In the genomic region with DNA sequence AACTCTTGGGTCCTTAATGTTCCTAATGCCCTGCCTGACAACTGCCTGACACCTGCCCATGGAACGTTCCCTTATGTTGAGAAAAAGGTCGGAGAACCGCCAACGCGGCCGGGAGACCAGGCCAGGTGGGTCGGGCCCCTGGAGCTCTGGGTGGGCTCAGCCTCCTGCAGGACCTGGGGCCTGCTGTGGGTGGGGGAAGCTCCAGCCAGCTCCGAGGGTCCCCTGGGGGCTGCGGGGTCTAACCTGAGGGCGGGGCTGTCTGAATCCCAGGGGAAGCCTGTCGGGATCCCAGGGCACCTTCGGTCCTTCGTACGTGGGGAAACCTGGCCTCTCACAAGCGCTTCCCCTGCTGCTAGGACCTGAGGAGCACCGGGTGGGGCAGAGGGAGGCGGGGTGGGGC, we compare ENCODE assay signal across 15 cellular contexts.
"Had no signal": no experiment of that assay in that cellular context is flagged by ENCODE, and none has a peak within 500 bp of the region (broad histone marks: within the 10 kb centered on the region; RNA-seq: fewer than 3 reads in every experiment).

No MANE protein-coding gene starts in this region.

- DNase-seq: effector memory CD8-positive, alpha-beta T cell; foreskin fibroblast; natural killer cell; occipital lobe; stimulated activated CD4-positive, alpha-beta T cell treated with anti-CD3 and anti-CD28 coated beads, Interleukin-4, amount 100 ng/mL, for 1 hour; stimulated activated CD8-positive, alpha-beta memory T cell treated with anti-CD3 and anti-CD28 coated beads, Interleukin-4, amount 100 ng/mL, for 48 hours had no signal

- H3K9me3 ChIP-seq: esophagus muscularis mucosa, gastroesophageal sphincter, psoas muscle had no signal

- H3K4me3 ChIP-seq: cardiac muscle cell, esophagus muscularis mucosa, gastroesophageal sphincter, hepatocyte, psoas muscle, tibial nerve had no signal

- H3K4me1 ChIP-seq: parathyroid adenoma, psoas muscle had no signal

- H3K36me3 ChIP-seq: cardiac muscle cell, esophagus muscularis mucosa, gastroesophageal sphincter, tibial nerve had no signal

- H3K27me3 ChIP-seq: cardiac muscle cell, esophagus muscularis mucosa, gastroesophageal sphincter, hepatocyte, tibial nerve had no signal

- ATAC-seq: effector memory CD8-positive, alpha-beta T cell; gastroesophageal sphincter; natural killer cell; stimulated activated effector memory CD8-positive, alpha-beta T cell treated with anti-CD3 and anti-CD28 coated beads, Interleukin-12 subunit alpha, Interleukin-12 subunit beta, amount 100 ng/mL, for 72 hours had no signal

- H3K27ac ChIP-seq: cardiac muscle cell, epithelial cell of prostate, esophagus muscularis mucosa, gastroesophageal sphincter, hepatocyte, parathyroid adenoma, psoas muscle, tibial nerve had no signal
